Comparison of ENCODE assay signal across 14 cellular contexts in the genomic region with DNA sequence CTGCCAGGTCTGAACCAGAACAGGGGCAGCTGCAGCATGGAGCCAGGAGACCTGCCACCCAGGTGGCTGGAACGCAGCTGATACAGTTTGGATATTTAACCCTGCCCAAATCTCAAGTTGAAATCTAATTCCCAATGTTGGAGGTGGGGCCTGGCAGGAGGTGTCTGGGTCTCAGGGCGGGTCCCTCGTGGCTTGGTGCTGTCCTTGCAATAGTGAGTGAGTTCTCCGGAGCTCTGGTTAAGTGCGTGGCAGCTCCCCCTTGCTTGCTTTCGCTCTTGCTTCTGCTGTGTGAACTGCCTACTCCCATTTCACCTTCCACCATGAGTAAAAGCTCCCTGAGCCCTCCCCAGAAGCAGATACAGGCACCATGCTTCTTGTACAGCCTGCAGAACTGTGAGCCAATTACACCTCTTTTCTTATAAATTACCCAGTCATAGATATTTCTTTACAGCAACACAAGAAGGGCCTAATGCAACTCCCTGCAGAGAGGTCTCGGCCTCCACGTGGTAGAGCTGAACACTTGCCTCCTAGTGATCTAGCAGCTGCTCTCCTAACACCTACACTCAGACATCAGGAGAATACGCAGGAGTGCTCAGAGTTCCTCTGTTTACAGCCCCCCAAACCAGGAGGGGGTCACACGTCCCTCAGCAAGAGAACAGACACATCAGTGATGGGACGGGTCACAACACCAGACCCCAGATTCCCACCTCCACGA.
"Had no signal": no experiment of that assay in that cellular context is flagged by ENCODE, and none has a peak within 500 bp of the region (broad histone marks: within the 10 kb centered on the region; RNA-seq: fewer than 3 reads in every experiment).

No MANE protein-coding gene starts in this region.

- H3K27ac Mint-ChIP-seq: activated CD4-positive, alpha-beta memory T cell treated with anti-CD3 and anti-CD28 coated beads, Interleukin-2, amount 10 ng/mL, durations not matched to agents 7 days and 5 days; stimulated activated naive CD8-positive, alpha-beta T cell treated with anti-CD3 and anti-CD28 coated beads, Interleukin-15, amount 100 ng/mL, for 72 hours had no signal

- H3K4me1 ChIP-seq: gastroesophageal sphincter, pancreas, sigmoid colon, upper lobe of right lung had no signal

- H3K27ac ChIP-seq: adrenal gland, gastroesophageal sphincter, pancreas, sigmoid colon, testis, upper lobe of right lung had no signal

- H3K27me3 ChIP-seq: adrenal gland, gastroesophageal sphincter, pancreas, sigmoid colon, testis, upper lobe of right lung had no signal

- DNase-seq: activated CD4-positive, alpha-beta memory T cell treated with anti-CD3 and anti-CD28 coated beads, Interleukin-2, amount 10 ng/mL, durations not matched to agents 7 days and 5 days; activated CD4-positive, alpha-beta T cell treated with anti-CD3 and anti-CD28 coated beads for 4 hours; activated effector memory CD4-positive, alpha-beta T cell treated with Interleukin-2 at 50 U/mL for 16 hours; activated naive CD4-positive, alpha-beta T cell treated with anti-CD3 and anti-CD28 coated beads, Interleukin-2, amount 50 U/mL, for 16 hours; activated T-cell treated with anti-CD3 and anti-CD28 coated beads, Interleukin-2, amount 50 U/mL, for 4 hours; adrenal gland; mammary epithelial cell; sigmoid colon; stimulated activated CD4-positive, alpha-beta T cell treated with anti-CD3 and anti-CD28 coated beads, Interleukin-1b, Interleukin-23, amount 100 ng/mL, for 48 hours; stimulated activated naive CD8-positive, alpha-beta T cell treated with anti-CD3 and anti-CD28 coated beads, Interleukin-15, amount 100 ng/mL, for 72 hours; testis; upper lobe of right lung had no signal

- H3K9me3 Mint-ChIP-seq: activated CD4-positive, alpha-beta memory T cell treated with anti-CD3 and anti-CD28 coated beads, Interleukin-2, amount 10 ng/mL, durations not matched to agents 7 days and 5 days; activated T-cell treated with anti-CD3 and anti-CD28 coated beads, Interleukin-2, amount 50 U/mL, for 4 hours; stimulated activated naive CD8-positive, alpha-beta T cell treated with anti-CD3 and anti-CD28 coated beads, Interleukin-15, amount 100 ng/mL, for 72 hours had no signal

- H3K4me1 Mint-ChIP-seq: activated CD4-positive, alpha-beta memory T cell treated with anti-CD3 and anti-CD28 coated beads, Interleukin-2, amount 10 ng/mL, durations not matched to agents 7 days and 5 days; stimulated activated naive CD8-positive, alpha-beta T cell treated with anti-CD3 and anti-CD28 coated beads, Interleukin-15, amount 100 ng/mL, for 72 hours had no signal

- H3K9me3 ChIP-seq: adrenal gland, gastroesophageal sphincter, pancreas, sigmoid colon, testis, upper lobe of right lung had no signal

- H3K4me3 ChIP-seq: adrenal gland, gastroesophageal sphincter, pancreas, sigmoid colon, testis, upper lobe of right lung had no signal

- H3K36me3 ChIP-seq: adrenal gland, gastroesophageal sphincter, pancreas, sigmoid colon, upper lobe of right lung had no signal

- H3K4me3 Mint-ChIP-seq: activated CD4-positive, alpha-beta memory T cell treated with anti-CD3 and anti-CD28 coated beads, Interleukin-2, amount 10 ng/mL, durations not matched to agents 7 days and 5 days; activated T-cell treated with anti-CD3 and anti-CD28 coated beads, Interleukin-2, amount 50 U/mL, for 4 hours; stimulated activated naive CD8-positive, alpha-beta T cell treated with anti-CD3 and anti-CD28 coated beads, Interleukin-15, amount 100 ng/mL, for 72 hours had no signal
